8 cellular contexts compared by ENCODE assay signal in the genomic region with DNA sequence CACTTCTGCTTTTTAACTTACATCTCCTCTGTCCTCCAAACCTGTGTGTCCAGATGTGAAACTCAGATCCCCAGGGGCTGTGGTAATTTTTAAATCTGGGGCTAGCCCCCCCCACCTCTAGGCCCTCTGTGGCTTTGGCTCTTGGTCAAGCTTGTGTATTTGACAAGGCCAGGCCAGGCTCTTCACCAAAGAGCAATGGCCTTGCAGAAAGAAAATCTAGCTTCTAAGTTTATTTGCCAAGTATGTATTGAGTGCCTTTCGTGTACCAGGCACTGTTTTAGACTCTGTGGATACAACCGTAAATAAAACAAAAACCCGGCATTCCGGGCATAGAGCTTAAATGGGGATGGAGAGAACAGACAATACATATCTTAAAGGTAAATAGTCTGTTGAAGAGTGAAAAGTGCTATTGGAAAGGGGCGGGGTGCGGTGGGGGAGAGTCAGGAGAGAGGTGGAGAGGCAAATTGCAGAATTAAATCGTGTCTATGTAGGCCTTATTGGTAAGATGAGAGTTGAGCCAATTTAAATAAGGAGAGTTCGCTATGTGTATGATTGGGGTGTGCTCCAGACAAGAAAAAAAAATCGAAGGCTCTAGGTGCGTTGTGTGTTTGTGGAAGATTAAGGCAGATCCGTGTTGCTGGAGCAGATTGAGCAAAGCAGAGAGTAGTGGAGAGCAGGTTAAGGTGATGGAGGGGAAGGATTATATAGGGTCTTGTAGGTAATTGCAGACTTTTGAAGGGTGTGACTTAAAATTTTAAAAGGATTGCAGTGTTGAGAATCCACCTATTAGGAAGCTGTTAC. TPM values are rescaled to one million over a fixed set of nuclear protein-coding genes. Genes with fewer than 3 reads are reported as not detected.
DNase-seq lines count a peak whose midpoint lies in the region; ATAC-seq, FAIRE-seq and TF ChIP-seq lines count a peak whose summit lies in the region.

No MANE protein-coding gene starts in this region.

- H3K27ac Mint-ChIP-seq in activated T-helper 1 cell treated with anti-CD3 and anti-CD28 coated beads, Interleukin-12 subunit alpha, Interleukin-12 subunit beta, Interleukin-2, Interleukin-4 antibody, amounts not matched to agents 30 ng/mL and 10 ng/mL and 1 ng/mL, durations not matched to agents 14 hours and 24 hours and 36 hours, result peak overlapping the region; percentile 85
- H3K27ac Mint-ChIP-seq in stimulated activated effector memory CD8-positive, alpha-beta T cell treated with anti-CD3 and anti-CD28 coated beads, Interleukin-12 subunit alpha, Interleukin-12 subunit beta, amount 100 ng/mL, for 72 hours, result peak overlapping the region; percentile 99

- no peaks in the 10 kb centered on the region for H3K36me3 ChIP-seq in iPS DF 6.9 (ENCODE audit: control insufficient read depth, insufficient read depth, low read length)

- H3K27ac ChIP-seq in iPS DF 6.9 (ENCODE audit: low read length), result no peak overlapping the region

- no peaks in the 10 kb centered on the region for H3K27me3 ChIP-seq in iPS DF 6.9 (ENCODE audit: control insufficient read depth, insufficient read depth, low read length)

- peaks cover 3% of the 10 kb centered on the region; the same call in 1 of the 2 replicates for H3K4me1 ChIP-seq in iPS DF 6.9 (ENCODE audit: control insufficient read depth, insufficient read depth, low read length)

- H3K9me3 Mint-ChIP-seq in activated T-helper 1 cell treated with anti-CD3 and anti-CD28 coated beads, Interleukin-12 subunit alpha, Interleukin-12 subunit beta, Interleukin-2, Interleukin-4 antibody, amounts not matched to agents 30 ng/mL and 10 ng/mL and 1 ng/mL, durations not matched to agents 14 hours and 24 hours and 36 hours, result no peaks in the 10 kb centered on the region
- H3K9me3 Mint-ChIP-seq in stimulated activated effector memory CD8-positive, alpha-beta T cell treated with anti-CD3 and anti-CD28 coated beads, Interleukin-12 subunit alpha, Interleukin-12 subunit beta, amount 100 ng/mL, for 72 hours, result no peaks in the 10 kb centered on the region

- TF ChIP-seq CTCF in GM12865 (IDR thresholded peaks at IDR 0.05; ENCODE audit: insufficient read depth, low read depth, low read length, missing control alignments), result no peak

- H3K4me3 ChIP-seq in GM12865 (ENCODE audit: low read depth, low read length) (peak overlapping the region; percentile 92), iPS DF 6.9 (ENCODE audit: low read length) (peak overlapping the region; percentile 77; the same call in 1 of the 2 replicates)

- DNase-seq in GM12865 (ENCODE audit: low read depth), result no peak
- no peak for DNase-seq in activated T-helper 1 cell treated with anti-CD3 and anti-CD28 coated beads, Interleukin-12 subunit alpha, Interleukin-12 subunit beta, Interleukin-2, Interleukin-4 antibody, amounts not matched to agents 30 ng/mL and 10 ng/mL and 1 ng/mL, durations not matched to agents 14 hours and 24 hours and 36 hours (ENCODE audit: low spot score)
- DNase-seq in iPS DF 6.9 (ENCODE audit: low read depth, low spot score), result no peak
- DNase-seq in stimulated activated effector memory CD8-positive, alpha-beta T cell treated with anti-CD3 and anti-CD28 coated beads, Interleukin-12 subunit alpha, Interleukin-12 subunit beta, amount 100 ng/mL, for 72 hours (ENCODE audit: low spot score in 2 of 2), result no peak
- no peak for DNase-seq in cerebellar nuclear complex (lab: John Stamatoyannopoulos, UW)
- DNase-seq in urothelium cell line (ENCODE audit: low spot score), result no peak
- DNase-seq in NCI-H1694 (lab: John Stamatoyannopoulos, UW), result no peak

- no peaks in the 10 kb centered on the region for H3K36me3 Mint-ChIP-seq in activated T-helper 1 cell treated with anti-CD3 and anti-CD28 coated beads, Interleukin-12 subunit alpha, Interleukin-12 subunit beta, Interleukin-2, Interleukin-4 antibody, amounts not matched to agents 30 ng/mL and 10 ng/mL and 1 ng/mL, durations not matched to agents 14 hours and 24 hours and 36 hours (ENCODE audit: low read depth)
- peaks cover 10% of the 10 kb centered on the region for H3K36me3 Mint-ChIP-seq in stimulated activated effector memory CD8-positive, alpha-beta T cell treated with anti-CD3 and anti-CD28 coated beads, Interleukin-12 subunit alpha, Interleukin-12 subunit beta, amount 100 ng/mL, for 72 hours

- H3K9me3 ChIP-seq in iPS DF 6.9 (ENCODE audit: control insufficient read depth, insufficient read depth, low read length), result no peaks in the 10 kb centered on the region

- intact Hi-C loops in activated T-helper 1 cell treated with anti-CD3 and anti-CD28 coated beads, Interleukin-12 subunit alpha, Interleukin-12 subunit beta, Interleukin-2, Interleukin-4 antibody, amounts not matched to agents 30 ng/mL and 10 ng/mL and 1 ng/mL, durations not matched to agents 14 hours and 24 hours and 36 hours (cut with micrococcal nuclease), result loop anchor here (1.0 to 10.0 kb wide), 6 partner anchors 112 to 1512 kb away; a partner anchor contains a TSS

- ATAC-seq in HG02840 (IDR thresholded peaks at IDR 0.05; ENCODE audit: low FRiP score, unreplicated experiment), result peak; percentile 21
- ATAC-seq in stimulated activated effector memory CD8-positive, alpha-beta T cell treated with anti-CD3 and anti-CD28 coated beads, Interleukin-12 subunit alpha, Interleukin-12 subunit beta, amount 100 ng/mL, for 72 hours, result no peak

- whole genome bisulfite sequencing in iPS DF 6.9 (ENCODE audit: insufficient coverage, insufficient read length), result no CpG with 5 or more reads among the region's 11 CpGs

- peak overlapping the region; percentile 92 for H3K4me3 Mint-ChIP-seq in activated T-helper 1 cell treated with anti-CD3 and anti-CD28 coated beads, Interleukin-12 subunit alpha, Interleukin-12 subunit beta, Interleukin-2, Interleukin-4 antibody, amounts not matched to agents 30 ng/mL and 10 ng/mL and 1 ng/mL, durations not matched to agents 14 hours and 24 hours and 36 hours
- H3K4me3 Mint-ChIP-seq in stimulated activated effector memory CD8-positive, alpha-beta T cell treated with anti-CD3 and anti-CD28 coated beads, Interleukin-12 subunit alpha, Interleukin-12 subunit beta, amount 100 ng/mL, for 72 hours, result peak overlapping the region; percentile 97

- FAIRE-seq in urothelium cell line (lab: Jason Lieb, UNC), result no peak

- H3K4me1 Mint-ChIP-seq in activated T-helper 1 cell treated with anti-CD3 and anti-CD28 coated beads, Interleukin-12 subunit alpha, Interleukin-12 subunit beta, Interleukin-2, Interleukin-4 antibody, amounts not matched to agents 30 ng/mL and 10 ng/mL and 1 ng/mL, durations not matched to agents 14 hours and 24 hours and 36 hours (ENCODE audit: low read depth), result peaks cover 10% of the 10 kb centered on the region
- peaks cover 15% of the 10 kb centered on the region for H3K4me1 Mint-ChIP-seq in stimulated activated effector memory CD8-positive, alpha-beta T cell treated with anti-CD3 and anti-CD28 coated beads, Interleukin-12 subunit alpha, Interleukin-12 subunit beta, amount 100 ng/mL, for 72 hours

- peaks cover 2% of the 10 kb centered on the region for H3K27me3 Mint-ChIP-seq in activated T-helper 1 cell treated with anti-CD3 and anti-CD28 coated beads, Interleukin-12 subunit alpha, Interleukin-12 subunit beta, Interleukin-2, Interleukin-4 antibody, amounts not matched to agents 30 ng/mL and 10 ng/mL and 1 ng/mL, durations not matched to agents 14 hours and 24 hours and 36 hours (ENCODE audit: insufficient read depth)

RNA-seq across cellular contexts. Expression of a gene that starts 0.8 kb away (rescaled TPM):
- 10.7 and 13.1 TPM in 2 replicates for total RNA-seq in activated T-helper 1 cell treated with anti-CD3 and anti-CD28 coated beads, Interleukin-12 subunit alpha, Interleukin-12 subunit beta, Interleukin-2, Interleukin-4 antibody, amounts not matched to agents 30 ng/mL and 10 ng/mL and 1 ng/mL, durations not matched to agents 14 hours and 24 hours and 36 hours
